7 cellular contexts compared by ENCODE assay signal in genomic region chr12:53221203-53222076, GRCh38. TPM values are rescaled to one million over a fixed set of nuclear protein-coding genes. Genes with fewer than 3 reads are reported as not detected.
DNase-seq lines count a peak whose midpoint lies in the region; ATAC-seq, FAIRE-seq and TF ChIP-seq lines count a peak whose summit lies in the region.

No MANE protein-coding gene starts in this region.

- FAIRE-seq in endothelial cell of umbilical vein (lab: Jason Lieb, UNC): no peak

- no peaks in the 10 kb centered on the region for H3K79me2 ChIP-seq in endothelial cell of umbilical vein (ENCODE audit: control insufficient read depth, insufficient read depth, low read length)

- BruUV-seq in endothelial cell of umbilical vein (replicated peaks; lab: Mats Ljungman, UMichigan): TSS peak; percentile 86

- no peaks in the 10 kb centered on the region for H3K9me1 ChIP-seq in endothelial cell of umbilical vein (replicated peaks; ENCODE audit: control insufficient read depth, extremely low read depth, insufficient read depth, low read length)

- H3K4me2 ChIP-seq in endothelial cell of umbilical vein (ENCODE audit: insufficient read depth, low read length): peak overlapping the region; percentile 71

- H3K9ac ChIP-seq in endothelial cell of umbilical vein (replicated peaks; ENCODE audit: extremely low read depth, insufficient read depth, low read length): peak overlapping the region; percentile 57

- no peaks in the 10 kb centered on the region for H4K20me1 ChIP-seq in endothelial cell of umbilical vein (replicated peaks; ENCODE audit: control insufficient read depth, extremely low read depth, insufficient read depth, low read length)

- CTCF ChIA-PET in endothelial cell of umbilical vein (lab: Charles Lee): interaction anchor here (0.6 to 4.2 kb wide), 10 partner anchors 8 to 101 kb away, joined by 3 to 29 read pairs (median 4); partner anchors contain the start of genes AAAS, ESPL1, MYG1 and PFDN5

- WGBS in mesodermal cell (ENCODE audit: insufficient coverage in 2 of 2), 2 experiments: 0% methylated on average over 19 to 34 of the region's 71 CpGs
- 1 to 3% methylated on average over 40 to 46 of the region's 71 CpGs for WGBS in thyroid gland, 2 donors

- H2AFZ ChIP-seq in endothelial cell of umbilical vein (ENCODE audit: low read depth, low read length): peak overlapping the region; percentile 65

- dilution Hi-C loops in endothelial cell of umbilical vein (cut with MboI; ENCODE audit: extremely low pct_ligation_motif_present, low sequenced_read_pairs): no loop called here

- peak; percentile 21 for ATAC-seq in GM21526 (IDR thresholded peaks at IDR 0.05; ENCODE audit: low FRiP score, unreplicated experiment)
- peak; percentile 6 to 11 for ATAC-seq in activated CD4-positive, CD25-positive, alpha-beta regulatory T cell treated with anti-CD3 and anti-CD28 coated beads, Interleukin-2, amount 50 U/mL, for 24 hours

- TF ChIP-seq CTCF in GM06990 (IDR thresholded peaks at IDR 0.05; ENCODE audit: insufficient read depth, low read length, poor library complexity, severe bottlenecking) (peak; percentile 41), endothelial cell of umbilical vein (IDR thresholded peaks at IDR 0.05; ENCODE audit: extremely low read depth in 1 of 2, insufficient read depth in 1 of 2, low read depth in 1 of 2, low read length in 2 of 2) (no peak), thyroid gland (IDR thresholded peaks at IDR 0.05) (peak in 1 of 6 experiments; percentile 13)

- H3K36me3 ChIP-seq in GM06990 (ENCODE audit: control insufficient read depth, insufficient read depth, low read length): no peaks in the 10 kb centered on the region
- H3K36me3 ChIP-seq in endothelial cell of umbilical vein (ENCODE audit: control insufficient read depth in 2 of 2, extremely low read depth in 1 of 2, insufficient read depth in 2 of 2, low read length in 2 of 2): no peaks in the 10 kb centered on the region
- H3K36me3 ChIP-seq in mesodermal cell (ENCODE audit: control insufficient read depth, insufficient read depth, low read length): no peaks in the 10 kb centered on the region
- H3K36me3 ChIP-seq in thyroid gland: no peaks in the 10 kb centered on the region

- peak; percentile 69 for DNase-seq in GM06990 (ENCODE audit: extremely low read depth, insufficient read length)
- peak; percentile 31 to 60 for DNase-seq in Kasumi-1 (lab: John Stamatoyannopoulos, UW)
- peak; percentile 72 for DNase-seq in endothelial cell of umbilical vein (ENCODE audit: low read depth, low spot score)
- peak; percentile 83 to 88 for DNase-seq in thyroid gland

- TF ChIP-seq POLR2A in endothelial cell of umbilical vein (IDR thresholded peaks at IDR 0.05; ENCODE audit: low read depth, low read length): no peak
- peak in 1 of 2 donors; percentile 71 for TF ChIP-seq POLR2A in thyroid gland (IDR thresholded peaks at IDR 0.05)

- peaks cover 42% of the 10 kb centered on the region for H3K4me1 ChIP-seq in endothelial cell of umbilical vein (ENCODE audit: control insufficient read depth, extremely low read depth, insufficient read depth, low read length)
- H3K4me1 ChIP-seq in mesodermal cell (ENCODE audit: control insufficient read depth, insufficient read depth, low read length, poor library complexity, severe bottlenecking): peaks cover 61% of the 10 kb centered on the region
- peaks cover 31 to 70% of the 10 kb centered on the region in 2 donors for H3K4me1 ChIP-seq in thyroid gland

- H3K27me3 ChIP-seq in GM06990 (replicated peaks; ENCODE audit: control insufficient read depth, insufficient read depth, low read length): no peaks in the 10 kb centered on the region
- no peaks in the 10 kb centered on the region for H3K27me3 ChIP-seq in endothelial cell of umbilical vein (ENCODE audit: control insufficient read depth in 2 of 2, insufficient read depth in 2 of 2, low read length in 2 of 2)
- H3K27me3 ChIP-seq in thyroid gland: no peaks in the 10 kb centered on the region

- intact Hi-C loops in endothelial cell of umbilical vein (cut with micrococcal nuclease): loop anchor here (1.0 to 5.0 kb wide), 7 partner anchors 7 to 281 kb away; partner anchors contain the start of genes AAAS, CSAD, ESPL1 and PFDN5
- intact Hi-C loops in thyroid gland (cut with DNase I): no loop called here

- H3K4me3 ChIP-seq in GM06990 (replicated peaks; ENCODE audit: low read depth, low read length) (peak overlapping the region; percentile 77), endothelial cell of umbilical vein (replicated peaks in 1 of 3; ENCODE audit: insufficient read depth in 1 of 3, low read depth in 1 of 3, low read length in 3 of 3) (peak overlapping the region; percentile 31 to 66 (median 40)), mesodermal cell (ENCODE audit: extremely low read depth, insufficient read depth, low read length, poor library complexity, severe bottlenecking) (peak overlapping the region; percentile 65), thyroid gland (replicated peaks in 1 of 3) (peak overlapping the region; percentile 15 to 62 (median 60))

- POLR2A ChIA-PET in endothelial cell of umbilical vein (lab: Charles Lee): interaction anchor here (0.5 to 0.6 kb wide), 2 partner anchors 40 to 145 kb away, joined by 5 to 9 read pairs; no protein-coding TSS in a partner anchor

- no peaks in the 10 kb centered on the region for H3K9me3 ChIP-seq in endothelial cell of umbilical vein (replicated peaks; ENCODE audit: control insufficient read depth, insufficient read depth, low read length)
- H3K9me3 ChIP-seq in mesodermal cell (ENCODE audit: control insufficient read depth, low read length): no peaks in the 10 kb centered on the region
- H3K9me3 ChIP-seq in thyroid gland: no peaks in the 10 kb centered on the region

- H3K27ac ChIP-seq in endothelial cell of umbilical vein (ENCODE audit: insufficient read depth, low read depth, low read length) (peak overlapping the region; percentile 88), mesodermal cell (ENCODE audit: low read depth, low read length, severe bottlenecking) (peak overlapping the region; percentile 93), thyroid gland (peak overlapping the region; percentile 91 to 99 (median 98))

RNA-seq across cellular contexts. Expression of gene RARG, which starts 10.6 kb away (rescaled TPM):
- total RNA-seq in endothelial cell of umbilical vein: 16.1 and 19.5 TPM in 2 replicates
- polyA plus RNA-seq in endothelial cell of umbilical vein: 9.9 and 11.6 TPM in 2 replicates
- 7.7 and 9.4 TPM in 2 replicates for polyA plus RNA-seq in endothelial cell of umbilical vein (2011; cell fraction: cytosol; rRNA removed)
- polyA plus RNA-seq in endothelial cell of umbilical vein (2011; cell fraction: nucleus; rRNA removed): 10.6 and 13.5 TPM in 2 replicates
- polyA plus RNA-seq in endothelial cell of umbilical vein (2012): 13.4 and 16.6 TPM in 2 replicates
- polyA minus RNA-seq in endothelial cell of umbilical vein: 6.7 and 8.5 TPM in 2 replicates
- 19.9 TPM for polyA minus RNA-seq in endothelial cell of umbilical vein (2011; cell fraction: cytosol; rRNA and poly(A)+ RNA removed)
- 2.5 and 4.1 TPM in 2 replicates for polyA minus RNA-seq in endothelial cell of umbilical vein (2011; cell fraction: nucleus; rRNA and poly(A)+ RNA removed)
- polyA plus RNA-seq in mesodermal cell (2013, experiment 1 of 2): 39.7 TPM
- 36.9 TPM for polyA plus RNA-seq in mesodermal cell (2013, experiment 2 of 2)
- total RNA-seq in thyroid gland: 10 to 100 TPM; 13.6 to 27.7 (median 23.8) TPM

RNA-seq across cellular contexts. Expression of gene ITGB7, which starts 14.4 kb away (rescaled TPM):
- total RNA-seq in endothelial cell of umbilical vein: not detected in 2 replicates
- 0.17 and 0.18 TPM in 2 replicates for polyA plus RNA-seq in endothelial cell of umbilical vein
- 0.04 and 0.14 TPM in 2 replicates for polyA plus RNA-seq in endothelial cell of umbilical vein (2011; cell fraction: cytosol; rRNA removed)
- polyA plus RNA-seq in endothelial cell of umbilical vein (2011; cell fraction: nucleus; rRNA removed): 0.43 and 0.47 TPM in 2 replicates
- polyA plus RNA-seq in endothelial cell of umbilical vein (2012): not detected in 2 replicates
- polyA minus RNA-seq in endothelial cell of umbilical vein: 0.17 TPM in 1 of 2 replicates, not detected in the other
- polyA minus RNA-seq in endothelial cell of umbilical vein (2011; cell fraction: cytosol; rRNA and poly(A)+ RNA removed): not detected
- 0.53 TPM in 1 of 2 replicates, not detected in the other for polyA minus RNA-seq in endothelial cell of umbilical vein (2011; cell fraction: nucleus; rRNA and poly(A)+ RNA removed)
- polyA plus RNA-seq in mesodermal cell (2013, experiment 1 of 2): 0.44 TPM
- polyA plus RNA-seq in mesodermal cell (2013, experiment 2 of 2): 0.10 TPM
- total RNA-seq in thyroid gland: 10 to 100 TPM in 1 of 4 donors, 1 to 10 TPM in 3; 3.2 to 15.6 (median 4.9) TPM

RNA-seq across cellular contexts. Expression of gene CSAD, which starts 40.7 kb away (rescaled TPM):
- 21.1 and 22.0 TPM in 2 replicates for total RNA-seq in endothelial cell of umbilical vein
- 24.0 and 24.4 TPM in 2 replicates for polyA plus RNA-seq in endothelial cell of umbilical vein
- 5.1 and 8.8 TPM in 2 replicates for polyA plus RNA-seq in endothelial cell of umbilical vein (2011; cell fraction: cytosol; rRNA removed)
- polyA plus RNA-seq in endothelial cell of umbilical vein (2011; cell fraction: nucleus; rRNA removed): 214 and 219 TPM in 2 replicates
- polyA plus RNA-seq in endothelial cell of umbilical vein (2012): 16.2 and 18.2 TPM in 2 replicates
- 21.9 and 31.0 TPM in 2 replicates for polyA minus RNA-seq in endothelial cell of umbilical vein
- polyA minus RNA-seq in endothelial cell of umbilical vein (2011; cell fraction: cytosol; rRNA and poly(A)+ RNA removed): 4.9 TPM
- polyA minus RNA-seq in endothelial cell of umbilical vein (2011; cell fraction: nucleus; rRNA and poly(A)+ RNA removed): 28.4 and 32.6 TPM in 2 replicates
- polyA plus RNA-seq in mesodermal cell (2013, experiment 1 of 2): 15.5 TPM
- polyA plus RNA-seq in mesodermal cell (2013, experiment 2 of 2): 14.4 TPM
- 10 to 100 TPM; 20.6 to 39.7 (median 25.2) TPM for total RNA-seq in thyroid gland

RNA-seq across cellular contexts. Expression of gene ZNF740, which starts 40.9 kb away (rescaled TPM):
- total RNA-seq in endothelial cell of umbilical vein (34.9 and 38.1 TPM in 2 replicates), thyroid gland (10 to 100 TPM; 16.5 to 22.8 (median 20.6) TPM)
- 7.9 and 10.5 TPM in 2 replicates for polyA plus RNA-seq in endothelial cell of umbilical vein
- polyA plus RNA-seq in endothelial cell of umbilical vein (2011; cell fraction: cytosol; rRNA removed): 6.8 and 8.4 TPM in 2 replicates
- 42.0 and 46.7 TPM in 2 replicates for polyA plus RNA-seq in endothelial cell of umbilical vein (2011; cell fraction: nucleus; rRNA removed)
- polyA plus RNA-seq in endothelial cell of umbilical vein (2012): 10.6 and 12.2 TPM in 2 replicates
- 27.6 and 28.4 TPM in 2 replicates for polyA minus RNA-seq in endothelial cell of umbilical vein
- 15.1 TPM for polyA minus RNA-seq in endothelial cell of umbilical vein (2011; cell fraction: cytosol; rRNA and poly(A)+ RNA removed)
- 43.0 and 55.1 TPM in 2 replicates for polyA minus RNA-seq in endothelial cell of umbilical vein (2011; cell fraction: nucleus; rRNA and poly(A)+ RNA removed)
- 27.9 TPM for polyA plus RNA-seq in mesodermal cell (2013, experiment 1 of 2)
- polyA plus RNA-seq in mesodermal cell (2013, experiment 2 of 2): 21.9 TPM

RNA-seq across cellular contexts. Expression of gene ESPL1, which starts 46.7 kb away (rescaled TPM):
- total RNA-seq in endothelial cell of umbilical vein (39.3 and 42.7 TPM in 2 replicates), thyroid gland (1 to 10 TPM in 1 of 4 donors, under 1 TPM in 3; 0.13 to 1.5 (median 0.52) TPM)
- polyA plus RNA-seq in endothelial cell of umbilical vein: 16.2 and 18.8 TPM in 2 replicates
- 10.3 and 10.6 TPM in 2 replicates for polyA plus RNA-seq in endothelial cell of umbilical vein (2011; cell fraction: cytosol; rRNA removed)
- 66.8 and 72.5 TPM in 2 replicates for polyA plus RNA-seq in endothelial cell of umbilical vein (2011; cell fraction: nucleus; rRNA removed)
- polyA plus RNA-seq in endothelial cell of umbilical vein (2012): 5.8 and 10.4 TPM in 2 replicates
- 20.5 and 30.2 TPM in 2 replicates for polyA minus RNA-seq in endothelial cell of umbilical vein
- 16.7 TPM for polyA minus RNA-seq in endothelial cell of umbilical vein (2011; cell fraction: cytosol; rRNA and poly(A)+ RNA removed)
- polyA minus RNA-seq in endothelial cell of umbilical vein (2011; cell fraction: nucleus; rRNA and poly(A)+ RNA removed): 19.9 and 31.0 TPM in 2 replicates
- 22.4 TPM for polyA plus RNA-seq in mesodermal cell (2013, experiment 1 of 2)
- polyA plus RNA-seq in mesodermal cell (2013, experiment 2 of 2): 21.1 TPM

Comparison
In these comparisons a context has a peak if more than half of its experiments do, and no peak if none do; other contexts are left out.
1. Peak in every context shown above with its lines: DNase-seq, ATAC-seq, H3K4me3 ChIP-seq and H3K27ac ChIP-seq.